ENCODE assay signal across 1 cellular context in the genomic region with DNA sequence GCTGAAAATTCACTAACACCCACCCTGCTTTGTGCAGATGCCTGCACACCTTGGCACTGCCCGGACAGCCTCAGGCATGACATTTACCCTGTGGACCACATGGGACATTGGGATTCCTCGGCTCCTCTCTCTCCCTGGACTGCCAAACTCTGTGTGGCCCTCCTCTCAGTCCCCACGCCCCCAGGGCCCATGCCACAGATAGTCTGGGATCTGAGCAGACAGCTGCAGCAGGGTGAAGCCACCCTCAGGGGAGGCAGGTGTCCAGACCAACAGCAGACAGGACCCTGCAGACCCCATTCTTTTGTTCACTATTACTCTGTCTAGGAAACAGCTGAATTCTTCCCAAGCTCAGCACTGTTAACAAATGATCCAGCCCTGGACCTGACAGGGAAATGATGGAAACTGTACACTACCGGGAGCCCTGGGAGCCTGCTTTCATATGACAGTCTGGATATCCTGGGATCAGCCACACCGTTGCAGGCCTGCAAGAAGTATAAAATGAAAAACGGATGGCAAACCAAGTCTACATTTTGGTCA.
TF ChIP-seq lines count a peak whose summit lies in the region.

No MANE protein-coding gene starts in this region.

TF ChIP-seq in IMR-90, 13 proteins besides CTCF, POLR2A, EP300 and RAD21:
- TF ChIP-seq SMC3 (IDR thresholded peaks at IDR 0.05; ENCODE audit: low read depth, low read length) (no peak), BHLHE40 (IDR thresholded peaks at IDR 0.05; ENCODE audit: low read depth, low read length) (no peak)
